Comparison of ENCODE assay signal across 28 cellular contexts in the genomic region with DNA sequence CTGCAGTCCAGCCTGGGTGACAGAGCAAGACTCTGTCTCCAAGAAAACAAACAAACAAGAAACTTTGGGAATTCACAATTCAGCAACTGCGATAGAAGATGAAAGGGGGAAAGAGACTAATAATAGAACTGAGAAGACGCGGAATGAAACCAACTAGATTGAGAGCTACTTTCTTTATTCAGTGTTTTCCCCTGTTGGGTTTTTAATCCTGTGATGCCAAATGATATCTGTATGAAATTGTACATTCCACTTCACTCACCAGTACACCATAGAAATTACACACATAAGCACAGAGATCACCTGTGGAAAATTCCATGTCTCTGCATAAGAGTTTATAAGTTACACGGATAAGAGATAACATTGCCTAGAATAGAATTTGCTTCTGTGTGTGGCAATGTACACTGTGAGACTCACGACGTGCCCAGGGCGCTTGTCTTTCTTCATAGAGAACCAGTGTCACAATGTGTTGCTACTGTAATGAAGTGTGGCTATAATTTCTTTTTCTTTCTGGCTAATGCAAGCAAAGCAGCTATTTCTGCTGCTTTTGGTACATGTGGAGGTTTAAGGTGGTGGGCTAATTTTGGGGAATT.
"Had no signal": no experiment of that assay in that cellular context is flagged by ENCODE, and none has a peak within 500 bp of the region (broad histone marks: within the 10 kb centered on the region; RNA-seq: fewer than 3 reads in every experiment).

No MANE protein-coding gene starts in this region.

- ATAC-seq: stimulated activated effector memory CD8-positive, alpha-beta T cell treated with anti-CD3 and anti-CD28 coated beads, Interleukin-12 subunit alpha, Interleukin-12 subunit beta, amount 100 ng/mL, for 72 hours; stimulated activated memory B cell treated with anti-CD40 and anti-IgM and Interleukin-4, amounts not matched to agents 10 μg/mL and 1 μg/mL and 100 μg/mL, for 72 hours; stimulated activated naive B cell treated with anti-CD40 and anti-IgM and Interleukin-4, amounts not matched to agents 10 μg/mL and 1 μg/mL and 100 μg/mL, for 72 hours; stimulated activated naive CD8-positive, alpha-beta T cell treated with anti-CD3 and anti-CD28 coated beads, Interleukin-15, amount 100 ng/mL, for 72 hours; stimulated activated naive CD8-positive, alpha-beta T cell treated with anti-CD3 and anti-CD28 coated beads, Interleukin-15, Interleukin-2, amounts not matched to agents 100 U/mL and 50 U/mL, for 24 hours; upper lobe of right lung had no signal

- DNase-seq: stimulated activated CD4-positive, alpha-beta T cell treated with anti-CD3 and anti-CD28 coated beads, Interleukin-2, amount 100 ng/mL, for 48 hours; stimulated activated CD4-positive, alpha-beta T cell treated with anti-CD3 and anti-CD28 coated beads, Interleukin-4, amount 100 ng/mL, for 1 hour; stimulated activated CD4-positive, alpha-beta T cell treated with anti-CD3 and anti-CD28 coated beads, Interleukin-4, amount 100 ng/mL, for 24 hours; stimulated activated CD4-positive, alpha-beta T cell treated with anti-CD3 and anti-CD28 coated beads, Interleukin-4, amount 100 ng/mL, for 4 hours; stimulated activated CD8-positive, alpha-beta memory T cell treated with anti-CD3 and anti-CD28 coated beads, Interleukin-4, amount 100 ng/mL, for 48 hours; stimulated activated naive B cell treated with anti-CD40 and anti-IgM and Interleukin-4, amounts not matched to agents 10 μg/mL and 1 μg/mL and 100 μg/mL, for 72 hours; stimulated activated naive CD4-positive, alpha-beta T cell; stimulated activated naive CD4-positive, alpha-beta T cell treated with Interleukin-2 at 50 U/mL for 16 hours; stimulated activated naive CD8-positive, alpha-beta T cell treated with anti-CD3 and anti-CD28 coated beads, Interleukin-15, amount 100 ng/mL, for 72 hours; stimulated activated naive CD8-positive, alpha-beta T cell treated with anti-CD3 and anti-CD28 coated beads, Interleukin-15, Interleukin-2, amounts not matched to agents 100 U/mL and 50 U/mL, for 24 hours; stomach; substantia nigra; testis; thyroid gland; tibial artery; transverse colon; trophoblast cell; upper lobe of left lung; upper lobe of right lung; uterus had no signal

- H3K36me3 Mint-ChIP-seq: stimulated activated effector memory CD8-positive, alpha-beta T cell treated with anti-CD3 and anti-CD28 coated beads, Interleukin-12 subunit alpha, Interleukin-12 subunit beta, amount 100 ng/mL, for 72 hours; type B pancreatic cell had no signal

- H3K36me3 ChIP-seq: stomach, suprapubic skin, thoracic aorta, thyroid gland, tibial artery, tibial nerve, transverse colon, upper lobe of left lung, upper lobe of right lung, uterus, vagina had no signal

- H3K27me3 ChIP-seq: stomach, suprapubic skin, testis, thyroid gland, tibial artery, transverse colon, upper lobe of left lung, upper lobe of right lung, uterus, vagina had no signal

- H3K27ac Mint-ChIP-seq: stimulated activated effector memory CD8-positive, alpha-beta T cell treated with anti-CD3 and anti-CD28 coated beads, Interleukin-12 subunit alpha, Interleukin-12 subunit beta, amount 100 ng/mL, for 72 hours; stimulated activated memory B cell treated with anti-CD40 and anti-IgM and Interleukin-4, amounts not matched to agents 10 μg/mL and 1 μg/mL and 100 μg/mL, for 72 hours; stimulated activated naive B cell treated with anti-CD40 and anti-IgM and Interleukin-4, amounts not matched to agents 10 μg/mL and 1 μg/mL and 100 μg/mL, for 72 hours; stimulated activated naive CD8-positive, alpha-beta T cell treated with anti-CD3 and anti-CD28 coated beads, Interleukin-15, amount 100 ng/mL, for 72 hours; stimulated activated naive CD8-positive, alpha-beta T cell treated with anti-CD3 and anti-CD28 coated beads, Interleukin-15, Interleukin-2, amounts not matched to agents 100 ng/mL and 50 ng/mL, for 24 hours; type B pancreatic cell had no signal

- H3K27ac ChIP-seq: stomach, suprapubic skin, testis, thoracic aorta, thyroid gland, tibial artery, tibial nerve, transverse colon, upper lobe of left lung, upper lobe of right lung, uterus, vagina had no signal

- H3K4me1 Mint-ChIP-seq: stimulated activated effector memory CD8-positive, alpha-beta T cell treated with anti-CD3 and anti-CD28 coated beads, Interleukin-12 subunit alpha, Interleukin-12 subunit beta, amount 100 ng/mL, for 72 hours; stimulated activated naive CD8-positive, alpha-beta T cell treated with anti-CD3 and anti-CD28 coated beads, Interleukin-15, amount 100 ng/mL, for 72 hours had no signal

- H3K4me3 ChIP-seq: stomach, suprapubic skin, testis, thoracic aorta, thyroid gland, tibial artery, tibial nerve, transverse colon, upper lobe of left lung, upper lobe of right lung, uterus, vagina had no signal

- H3K4me3 Mint-ChIP-seq: stimulated activated effector memory CD8-positive, alpha-beta T cell treated with anti-CD3 and anti-CD28 coated beads, Interleukin-12 subunit alpha, Interleukin-12 subunit beta, amount 100 ng/mL, for 72 hours; stimulated activated memory B cell treated with anti-CD40 and anti-IgM and Interleukin-4, amounts not matched to agents 10 μg/mL and 1 μg/mL and 100 μg/mL, for 72 hours; stimulated activated naive B cell treated with anti-CD40 and anti-IgM and Interleukin-4, amounts not matched to agents 10 μg/mL and 1 μg/mL and 100 μg/mL, for 72 hours; stimulated activated naive CD8-positive, alpha-beta T cell treated with anti-CD3 and anti-CD28 coated beads, Interleukin-15, amount 100 ng/mL, for 72 hours; stimulated activated naive CD8-positive, alpha-beta T cell treated with anti-CD3 and anti-CD28 coated beads, Interleukin-15, Interleukin-2, amounts not matched to agents 100 ng/mL and 50 ng/mL, for 24 hours; type B pancreatic cell had no signal

- H3K9me3 ChIP-seq: suprapubic skin, testis, thyroid gland had no signal

- H3K4me1 ChIP-seq: stomach, testis, tibial artery, tibial nerve, transverse colon, upper lobe of left lung, upper lobe of right lung, uterus had no signal
